ENCODE assay signal across 14 cellular contexts in the genomic region with DNA sequence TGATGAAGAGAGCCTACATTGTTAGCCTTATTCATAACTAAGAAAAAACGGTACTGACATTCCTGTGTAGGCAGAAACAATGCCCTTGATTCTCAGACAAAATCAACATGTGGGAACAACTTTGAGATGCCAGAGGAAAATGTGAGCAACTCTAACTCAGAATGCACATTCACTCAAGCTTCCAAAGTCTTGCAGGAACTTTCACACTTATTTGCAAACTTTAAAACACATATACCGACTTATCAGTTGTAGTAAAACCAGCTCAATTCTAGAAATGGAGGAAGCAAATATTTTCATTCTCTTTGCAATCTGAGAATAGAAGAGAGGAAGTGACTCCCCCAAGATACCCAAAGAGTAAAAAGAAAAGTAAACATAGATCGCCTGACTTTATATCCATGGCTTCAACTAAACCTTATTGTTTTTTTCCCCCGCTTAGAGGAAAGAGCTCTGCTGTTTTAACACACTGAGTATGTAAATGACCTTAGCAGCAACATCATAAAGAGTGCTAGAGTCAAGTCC.
DNase-seq lines count a peak whose midpoint lies in the region; ATAC-seq and TF ChIP-seq lines count a peak whose summit lies in the region.
"Had no signal": no experiment of that assay in that cellular context is flagged by ENCODE, and none has a peak within 500 bp of the region (broad histone marks: within the 10 kb centered on the region; RNA-seq: fewer than 3 reads in every experiment).

No MANE protein-coding gene starts in this region.

- no peaks in the 10 kb centered on the region for H3K36me3 ChIP-seq in HUES48 (ENCODE audit: control insufficient read depth, insufficient read depth, low read length)
- H3K36me3 ChIP-seq: ovary, transverse colon had no signal

- no peak for TF ChIP-seq POLR2A in lower leg skin (IDR thresholded peaks at IDR 0.05)

- WGBS in lower leg skin, 2 donors, result 46 to 63% methylated on average over 4 of the region's 4 CpGs

- DNase-seq in caudate nucleus (lab: John Stamatoyannopoulos, UW) (no peak), nephron progenitor cell (no peak), SHP77 treated with DMSO at 0.1 percent for 48 hours (lab: John Stamatoyannopoulos, UW) (no peak), lower leg skin (ENCODE audit: low spot score in 2 of 2) (no peak), NCI-H526 treated with DMSO at 0.1 percent for 48 hours (lab: John Stamatoyannopoulos, UW) (no peak)
- DNase-seq: NCI-H1105, NCI-H748 treated with DMSO at 0.1 percent for 48 hours, ovary, T-helper 1 cell, transverse colon had no signal

- H3K36me3 Mint-ChIP-seq in nephron progenitor cell (ENCODE audit: low read depth), result peaks cover 16% of the 10 kb centered on the region

- peaks cover 3% of the 10 kb centered on the region for H3K27me3 Mint-ChIP-seq in nephron progenitor cell (ENCODE audit: low read depth, poor library complexity)

- no peaks in the 10 kb centered on the region for H3K9me3 Mint-ChIP-seq in nephron progenitor cell

- no peak overlapping the region; the same call in 1 of the 2 replicates for H3K4me3 ChIP-seq in HUES48 (ENCODE audit: low read depth, low read length)
- no peak overlapping the region for H3K4me3 ChIP-seq in lower leg skin (ENCODE audit: low read depth, poor library complexity, severe bottlenecking)
- H3K4me3 ChIP-seq: ovary, transverse colon had no signal

- peak overlapping the region; percentile 57 for H3K27ac Mint-ChIP-seq in nephron progenitor cell

- intact Hi-C loops in lower leg skin (cut with DNase I; ENCODE audit: low total_unique reads), result no loop called here

- TF ChIP-seq CTCF in nephron progenitor cell (IDR thresholded peaks at IDR 0.05) (no peak), lower leg skin (IDR thresholded peaks at IDR 0.05) (no peak)

- peaks cover 26% of the 10 kb centered on the region for H3K4me1 ChIP-seq in HUES48 (ENCODE audit: control insufficient read depth, insufficient read depth, low read length)

- ATAC-seq in GM18511 (IDR thresholded peaks at IDR 0.05; ENCODE audit: unreplicated experiment) (peak; percentile 68), esophagus mucosa (no peak)

- H3K4me3 Mint-ChIP-seq in nephron progenitor cell, result no peak overlapping the region

- peaks cover 36% of the 10 kb centered on the region for H3K4me1 Mint-ChIP-seq in nephron progenitor cell

- H3K9me3 ChIP-seq in HUES48 (ENCODE audit: control insufficient read depth, insufficient read depth, low read length), result no peaks in the 10 kb centered on the region
- H3K9me3 ChIP-seq: ovary, transverse colon had no signal

- no peak overlapping the region for H3K9ac ChIP-seq in HUES48 (ENCODE audit: low read depth, low read length)

- H3K27me3 ChIP-seq in HUES48 (ENCODE audit: control insufficient read depth, insufficient read depth, low read length), result no peaks in the 10 kb centered on the region
- H3K27me3 ChIP-seq: ovary, transverse colon had no signal

- H3K27ac ChIP-seq in HUES48 (ENCODE audit: low read depth, low read length) (peak overlapping the region; percentile 58), caudate nucleus (ENCODE audit: low read depth, low read length) (peak overlapping the region; percentile 86)
- H3K27ac ChIP-seq: epithelial cell of prostate, ovary had no signal
